In the genomic region with DNA sequence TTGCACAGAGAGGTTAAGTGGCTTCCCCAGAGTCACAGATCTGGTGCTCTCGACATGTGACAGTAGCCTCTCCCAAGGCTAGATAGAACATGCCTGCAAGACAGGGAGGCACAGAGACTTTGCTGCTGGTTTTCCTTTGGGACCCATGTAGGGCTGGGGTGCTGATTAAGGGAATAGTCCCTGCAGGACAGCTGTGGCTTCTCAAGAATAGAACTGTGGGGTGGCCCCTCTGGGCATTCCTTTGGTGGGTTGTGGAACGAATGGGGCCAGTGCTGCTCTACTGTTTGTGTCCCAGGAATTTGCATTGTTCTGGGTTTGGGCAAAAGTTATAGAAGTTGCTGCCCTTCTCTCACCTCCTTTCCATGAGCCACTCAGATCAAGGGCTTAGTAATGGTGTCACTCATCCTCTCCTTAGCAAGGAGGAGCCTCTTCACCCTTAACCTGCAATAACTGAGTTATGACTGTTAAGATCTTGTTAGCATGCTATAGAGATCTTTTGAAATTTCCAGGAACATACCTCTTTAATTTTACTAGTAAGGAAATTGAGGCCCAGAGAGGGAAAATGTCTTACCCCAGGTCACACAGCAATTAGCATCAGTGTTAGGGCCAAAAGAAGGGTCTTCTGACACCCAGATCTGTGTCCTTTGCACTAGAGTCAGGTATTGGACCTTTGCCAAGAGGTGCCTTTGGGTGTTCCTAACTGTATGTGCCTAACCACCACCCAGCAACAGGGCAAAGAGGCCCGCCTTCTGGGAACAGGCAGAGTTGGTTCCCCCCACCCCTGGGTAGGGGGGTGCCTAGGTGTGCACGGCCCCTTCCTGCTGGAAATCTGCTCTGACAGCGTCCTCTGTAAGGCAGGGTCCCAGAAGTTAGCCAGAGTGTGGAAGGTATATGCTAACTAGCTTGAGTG, we compare ENCODE assay signal across 9 cellular contexts. TPM values are rescaled to one million over a fixed set of nuclear protein-coding genes. Genes with fewer than 3 reads are reported as not detected.
A peak's percentile ranks its signal among the peaks of the same experiment; 100 is the strongest.
DNase-seq lines count a peak whose midpoint lies in the region; ATAC-seq and TF ChIP-seq lines count a peak whose summit lies in the region.
"Had no signal": no experiment of that assay in that cellular context is flagged by ENCODE, and none has a peak within 500 bp of the region (broad histone marks: within the 10 kb centered on the region; RNA-seq: fewer than 3 reads in every experiment).

No MANE protein-coding gene starts in this region.

- H3K9me3 ChIP-seq in DOHH2 (ENCODE audit: control insufficient read depth, insufficient read depth, low read length), result no peaks in the 10 kb centered on the region
- no peaks in the 10 kb centered on the region for H3K9me3 ChIP-seq in PC-3 (ENCODE audit: low read length)
- H3K9me3 ChIP-seq in psoas muscle, result no peaks in the 10 kb centered on the region

- POLR2A ChIA-PET in PC-3 (lab: Charles Lee; ENCODE audit: unreplicated experiment), result no interaction called here

- H3K36me3 ChIP-seq in DOHH2 (ENCODE audit: control insufficient read depth, low read length) (no peaks in the 10 kb centered on the region), PC-3 (ENCODE audit: low read depth, low read length) (peaks cover 29% of the 10 kb centered on the region), psoas muscle (ENCODE audit: insufficient read depth in 1 of 2, low read depth in 1 of 2) (peaks cover 0 to 11% of the 10 kb centered on the region in 2 donors)

- peak; percentile 41 for DNase-seq in PC-3
- peak; percentile 61 for DNase-seq in epithelial cell of esophagus (ENCODE audit: low read depth)
- DNase-seq in psoas muscle, result no peak
- no peak for DNase-seq in HuH-7 (ENCODE audit: low spot score)
- DNase-seq: GDM1 had no signal

- no peaks in the 10 kb centered on the region for H4K20me1 ChIP-seq in DOHH2 (ENCODE audit: control insufficient read depth, insufficient read depth, low read depth, low read length)
- H4K20me1 ChIP-seq in PC-3 (ENCODE audit: low read length), result no peaks in the 10 kb centered on the region

- BruUV-seq in PC-3 (replicated peaks; lab: Mats Ljungman, UMichigan), result no TSS peak

- H3F3A ChIP-seq in DOHH2 (ENCODE audit: control insufficient read depth, insufficient read depth) (no peaks in the 10 kb centered on the region), PC-3 (ENCODE audit: low read length, unreplicated experiment) (peaks cover 9% of the 10 kb centered on the region)

- CTCF ChIA-PET in PC-3 (lab: Charles Lee), result no interaction called here

- 74 to 77% (median 74%) methylated on average over 5 of the region's 5 CpGs for WGBS in psoas muscle, 3 donors

- H3K27me3 ChIP-seq in DOHH2 (ENCODE audit: control insufficient read depth, low read length) (no peaks in the 10 kb centered on the region), PC-3 (ENCODE audit: low read length) (no peaks in the 10 kb centered on the region), psoas muscle (ENCODE audit: insufficient read depth in 3 of 3, low read length in 2 of 3) (no peaks in the 10 kb centered on the region)

- peaks cover 17% of the 10 kb centered on the region for H3K4me1 ChIP-seq in DOHH2 (ENCODE audit: control insufficient read depth, low read length)
- peaks cover 69% of the 10 kb centered on the region for H3K4me1 ChIP-seq in PC-3 (ENCODE audit: insufficient read depth, low read length)
- H3K4me1 ChIP-seq in psoas muscle, result peaks cover 69% of the 10 kb centered on the region

- H3K4me3 ChIP-seq in DOHH2 (ENCODE audit: low read length) (no peak overlapping the region), PC-3 (ENCODE audit: low read length) (no peak overlapping the region), epithelial cell of esophagus (ENCODE audit: low read length) (no peak overlapping the region), psoas muscle (no peak overlapping the region)

- ATAC-seq in PC-3, result no peak
- no peak for ATAC-seq in psoas muscle
- ATAC-seq in HG03439 (IDR thresholded peaks at IDR 0.05; ENCODE audit: unreplicated experiment), result no peak
- ATAC-seq in GM18867 (IDR thresholded peaks at IDR 0.05; ENCODE audit: unreplicated experiment), result no peak
- no peak for ATAC-seq in GM18873 (IDR thresholded peaks at IDR 0.05; ENCODE audit: low FRiP score, unreplicated experiment)

- no peak overlapping the region for H3K9ac ChIP-seq in PC-3 (ENCODE audit: low read length)

- intact Hi-C loops in PC-3 (cut with micrococcal nuclease), result no loop called here
- intact Hi-C loops in psoas muscle (cut with DNase I), result loop anchor here (2.0 to 5.0 kb wide), 3 partner anchors 34 to 46 kb away; no protein-coding TSS in a partner anchor

- H2AFZ ChIP-seq in PC-3 (ENCODE audit: low read length), result no peak overlapping the region

- H3K27ac ChIP-seq in DOHH2 (ENCODE audit: low read depth, low read length) (no peak overlapping the region), PC-3 (ENCODE audit: low read length) (peak overlapping the region; percentile 99), psoas muscle (peak overlapping the region; percentile 84)

- TF ChIP-seq CTCF in DOHH2 (IDR thresholded peaks at IDR 0.05; ENCODE audit: low read depth, low read length, poor library complexity, severe bottlenecking), result no peak
- no peak for TF ChIP-seq CTCF in PC-3 (conservative IDR thresholded peaks at IDR 0.05; ENCODE audit: low read depth, low read length)
- no peak for TF ChIP-seq CTCF in epithelial cell of esophagus (IDR thresholded peaks at IDR 0.05; ENCODE audit: insufficient read depth, low read depth, low read length, missing control alignments)
- no peak for TF ChIP-seq CTCF in psoas muscle (IDR thresholded peaks at IDR 0.05)

- no peaks in the 10 kb centered on the region for H3K9me2 ChIP-seq in DOHH2 (replicated peaks; ENCODE audit: control insufficient read depth, low read length)
- no peaks in the 10 kb centered on the region for H3K9me2 ChIP-seq in PC-3 (replicated peaks; ENCODE audit: low read length)

- no peaks in the 10 kb centered on the region for H3K79me2 ChIP-seq in DOHH2 (ENCODE audit: control insufficient read depth, low read length)
- peaks cover 34% of the 10 kb centered on the region for H3K79me2 ChIP-seq in PC-3 (ENCODE audit: low read length)

- H3K4me2 ChIP-seq in DOHH2 (ENCODE audit: low read length), result peak overlapping the region; percentile 48
- peak overlapping the region; percentile 82 for H3K4me2 ChIP-seq in PC-3 (ENCODE audit: low read length)

RNA-seq across cellular contexts. Expression of a gene that starts 31.4 kb away (rescaled TPM):
- total RNA-seq in PC-3 (2014; rRNA removed), result 153 and 174 TPM in 2 replicates
- 10 to 100 TPM; 23.0 to 40.2 (median 30.6) TPM for total RNA-seq in psoas muscle
- 10 to 100 TPM; 26.1 to 90.9 (median 45.4) TPM for polyA plus RNA-seq in psoas muscle

Comparison
In these comparisons a context has a peak if more than half of its experiments do, and no peak if none do; other contexts are left out.
1. DNase-seq: peak in PC-3 (single experiment) and epithelial cell of esophagus (single experiment); none in psoas muscle (0 of 2) and HuH-7 (single experiment).